ENCODE assay signal across 1 cellular context in genomic region chr4:139555073-139555704, GRCh38.
TF ChIP-seq lines count a peak whose summit lies in the region.

No MANE protein-coding gene starts in this region.

TF ChIP-seq in K562, 482 proteins besides CTCF, POLR2A, EP300 and RAD21 (continued from another document and continues in another):
- peak; percentile 45; the same call in 1 of the 2 replicates for TF ChIP-seq PKNOX1 (IDR thresholded peaks at IDR 0.05)
- peak; percentile 22 for TF ChIP-seq HMGN3 (IDR thresholded peaks at IDR 0.05; ENCODE audit: borderline replicate concordance, extremely low read depth, insufficient read length, low read depth, low read length)
- 0 out of 2 replicates have a peak, but pooled peaks have one; percentile 46 for TF ChIP-seq GTF2E2 (tag; IDR thresholded peaks at IDR 0.05)
- TF ChIP-seq MNT (conservative IDR thresholded peaks at IDR 0.05) = peak in 1 of 2 experiments; percentile 55; a peak in 2 of 4 replicates
- no peak for TF ChIP-seq C11orf30 (IDR thresholded peaks at IDR 0.05; ENCODE audit: low read depth)
- TF ChIP-seq ZBTB7A (IDR thresholded peaks at IDR 0.05; ENCODE audit: borderline replicate concordance, control insufficient read depth, low read depth, low read length) = 0 out of 2 replicates have a peak, but pooled peaks have one; percentile 17
- TF ChIP-seq, protein P1, sequence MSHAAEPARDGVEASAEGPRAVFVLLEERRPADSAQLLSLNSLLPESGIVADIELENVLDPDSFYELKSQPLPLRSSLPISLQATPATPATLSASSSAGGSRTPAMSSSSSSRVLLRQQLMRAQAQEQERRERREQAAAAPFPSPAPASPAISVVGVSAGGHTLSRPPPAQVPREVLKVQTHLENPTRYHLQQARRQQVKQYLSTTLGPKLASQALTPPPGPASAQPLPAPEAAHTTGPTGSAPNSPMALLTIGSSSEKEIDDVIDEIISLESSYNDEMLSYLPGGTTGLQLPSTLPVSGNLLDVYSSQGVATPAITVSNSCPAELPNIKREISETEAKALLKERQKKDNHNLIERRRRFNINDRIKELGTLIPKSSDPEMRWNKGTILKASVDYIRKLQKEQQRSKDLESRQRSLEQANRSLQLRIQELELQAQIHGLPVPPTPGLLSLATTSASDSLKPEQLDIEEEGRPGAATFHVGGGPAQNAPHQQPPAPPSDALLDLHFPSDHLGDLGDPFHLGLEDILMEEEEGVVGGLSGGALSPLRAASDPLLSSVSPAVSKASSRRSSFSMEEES (CRISPR knock-in tag; IDR thresholded peaks at IDR 0.05) = no peak
- no peak for TF ChIP-seq ZNF239 (CRISPR knock-in tag; IDR thresholded peaks at IDR 0.05)
- TF ChIP-seq MAFK (IDR thresholded peaks at IDR 0.05; ENCODE audit: low read length) = no peak
- TF ChIP-seq TAL1 (IDR thresholded peaks at IDR 0.05) = no peak
- no peak for TF ChIP-seq HNRNPLL (IDR thresholded peaks at IDR 0.05; ENCODE audit: low read depth, low read length, poor library complexity, severe bottlenecking)
- TF ChIP-seq, protein P2, sequence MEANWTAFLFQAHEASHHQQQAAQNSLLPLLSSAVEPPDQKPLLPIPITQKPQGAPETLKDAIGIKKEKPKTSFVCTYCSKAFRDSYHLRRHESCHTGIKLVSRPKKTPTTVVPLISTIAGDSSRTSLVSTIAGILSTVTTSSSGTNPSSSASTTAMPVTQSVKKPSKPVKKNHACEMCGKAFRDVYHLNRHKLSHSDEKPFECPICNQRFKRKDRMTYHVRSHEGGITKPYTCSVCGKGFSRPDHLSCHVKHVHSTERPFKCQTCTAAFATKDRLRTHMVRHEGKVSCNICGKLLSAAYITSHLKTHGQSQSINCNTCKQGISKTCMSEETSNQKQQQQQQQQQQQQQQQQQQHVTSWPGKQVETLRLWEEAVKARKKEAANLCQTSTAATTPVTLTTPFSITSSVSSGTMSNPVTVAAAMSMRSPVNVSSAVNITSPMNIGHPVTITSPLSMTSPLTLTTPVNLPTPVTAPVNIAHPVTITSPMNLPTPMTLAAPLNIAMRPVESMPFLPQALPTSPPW (CRISPR knock-in tag; IDR thresholded peaks at IDR 0.05) = peak; percentile 52
- 0 out of 2 replicates have a peak, but pooled peaks have one; percentile 75 for TF ChIP-seq ZNF124 (CRISPR knock-in tag; IDR thresholded peaks at IDR 0.05)
- 0 out of 2 replicates have a peak, but pooled peaks have one; percentile 19 for TF ChIP-seq ZNF24 (IDR thresholded peaks at IDR 0.05)
- TF ChIP-seq, protein P3, sequence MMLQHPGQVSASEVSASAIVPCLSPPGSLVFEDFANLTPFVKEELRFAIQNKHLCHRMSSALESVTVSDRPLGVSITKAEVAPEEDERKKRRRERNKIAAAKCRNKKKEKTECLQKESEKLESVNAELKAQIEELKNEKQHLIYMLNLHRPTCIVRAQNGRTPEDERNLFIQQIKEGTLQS (IDR thresholded peaks at IDR 0.05) = peak; percentile 66
- TF ChIP-seq, protein P3 (CRISPR knock-in tag; conservative IDR thresholded peaks at IDR 0.05) = no peak
- peak in 1 of 2 experiments; percentile 82; a peak in 2 of 4 replicates for TF ChIP-seq RCOR1 (IDR thresholded peaks at IDR 0.05; ENCODE audit: borderline replicate concordance in 1 of 2, low read depth in 2 of 2, low read length in 2 of 2)
- TF ChIP-seq ETV6 (IDR thresholded peaks at IDR 0.05; ENCODE audit: borderline replicate concordance in 1 of 2, low read depth in 2 of 2, low read length in 1 of 2) = no peak
- TF ChIP-seq ETV6 (CRISPR knock-in tag; IDR thresholded peaks at IDR 0.05; ENCODE audit: borderline replicate concordance) = no peak; the same call in 1 of the 2 replicates
- peak; percentile 37; the same call in 1 of the 2 replicates for TF ChIP-seq USF1 (CRISPR knock-in tag; IDR thresholded peaks at IDR 0.05)
- peak; percentile 43; the same call in 1 of the 2 replicates for TF ChIP-seq SMAD4 (CRISPR knock-in tag; conservative IDR thresholded peaks at IDR 0.05)
- TF ChIP-seq CTBP1 (IDR thresholded peaks at IDR 0.05; ENCODE audit: borderline replicate concordance) = peak; percentile 44; the same call in 1 of the 2 replicates
- TF ChIP-seq NRF1 (conservative IDR thresholded peaks at IDR 0.05 in 1 of 2, IDR thresholded peaks at IDR 0.05 in 1 of 2) = peak; percentile 54 to 62
- 0 out of 2 replicates have a peak, but pooled peaks have one; percentile 44 for TF ChIP-seq HES1 (IDR thresholded peaks at IDR 0.05; ENCODE audit: low read depth)
- TF ChIP-seq JUND (IDR thresholded peaks at IDR 0.05; ENCODE audit: borderline replicate concordance, low read depth, low read length) = peak; percentile 64
- TF ChIP-seq JUND (tag; IDR thresholded peaks at IDR 0.05; ENCODE audit: borderline replicate concordance, low read depth, low read length) = peak; percentile 46; the same call in 1 of the 3 replicates
- TF ChIP-seq, protein P4, sequence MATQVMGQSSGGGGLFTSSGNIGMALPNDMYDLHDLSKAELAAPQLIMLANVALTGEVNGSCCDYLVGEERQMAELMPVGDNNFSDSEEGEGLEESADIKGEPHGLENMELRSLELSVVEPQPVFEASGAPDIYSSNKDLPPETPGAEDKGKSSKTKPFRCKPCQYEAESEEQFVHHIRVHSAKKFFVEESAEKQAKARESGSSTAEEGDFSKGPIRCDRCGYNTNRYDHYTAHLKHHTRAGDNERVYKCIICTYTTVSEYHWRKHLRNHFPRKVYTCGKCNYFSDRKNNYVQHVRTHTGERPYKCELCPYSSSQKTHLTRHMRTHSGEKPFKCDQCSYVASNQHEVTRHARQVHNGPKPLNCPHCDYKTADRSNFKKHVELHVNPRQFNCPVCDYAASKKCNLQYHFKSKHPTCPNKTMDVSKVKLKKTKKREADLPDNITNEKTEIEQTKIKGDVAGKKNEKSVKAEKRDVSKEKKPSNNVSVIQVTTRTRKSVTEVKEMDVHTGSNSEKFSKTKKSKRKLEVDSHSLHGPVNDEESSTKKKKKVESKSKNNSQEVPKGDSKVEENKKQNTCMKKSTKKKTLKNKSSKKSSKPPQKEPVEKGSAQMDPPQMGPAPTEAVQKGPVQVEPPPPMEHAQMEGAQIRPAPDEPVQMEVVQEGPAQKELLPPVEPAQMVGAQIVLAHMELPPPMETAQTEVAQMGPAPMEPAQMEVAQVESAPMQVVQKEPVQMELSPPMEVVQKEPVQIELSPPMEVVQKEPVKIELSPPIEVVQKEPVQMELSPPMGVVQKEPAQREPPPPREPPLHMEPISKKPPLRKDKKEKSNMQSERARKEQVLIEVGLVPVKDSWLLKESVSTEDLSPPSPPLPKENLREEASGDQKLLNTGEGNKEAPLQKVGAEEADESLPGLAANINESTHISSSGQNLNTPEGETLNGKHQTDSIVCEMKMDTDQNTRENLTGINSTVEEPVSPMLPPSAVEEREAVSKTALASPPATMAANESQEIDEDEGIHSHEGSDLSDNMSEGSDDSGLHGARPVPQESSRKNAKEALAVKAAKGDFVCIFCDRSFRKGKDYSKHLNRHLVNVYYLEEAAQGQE (CRISPR knock-in tag; IDR thresholded peaks at IDR 0.05; ENCODE audit: low read depth) = no peak
- peak; percentile 46 for TF ChIP-seq POLR2G (IDR thresholded peaks at IDR 0.05; ENCODE audit: low read depth, low read length)
- peak in 1 of 2 experiments; percentile 51; a peak in 1 of 4 replicates for TF ChIP-seq HDAC1 (IDR thresholded peaks at IDR 0.05)
- TF ChIP-seq FIP1L1 (IDR thresholded peaks at IDR 0.05; ENCODE audit: low read depth, low read length, poor library complexity, severe bottlenecking) = peak; percentile 21
- peak; percentile 56 to 83 for TF ChIP-seq E2F6 (IDR thresholded peaks at IDR 0.05; ENCODE audit: borderline replicate concordance in 1 of 2, extremely low read depth in 1 of 2, insufficient read depth in 1 of 2, insufficient read length in 1 of 2, low read depth in 1 of 2, low read length in 1 of 2, poor library complexity in 1 of 2, severe bottlenecking in 1 of 2)
- peak; percentile 70; the same call in 1 of the 2 replicates for TF ChIP-seq ZNF511 (CRISPR knock-in tag; IDR thresholded peaks at IDR 0.05)
- TF ChIP-seq TSC22D4 (tag; IDR thresholded peaks at IDR 0.05) = no peak
- peak; percentile 23; the same call in 1 of the 2 replicates for TF ChIP-seq TEAD4 (IDR thresholded peaks at IDR 0.05; ENCODE audit: low read length)
- TF ChIP-seq TEAD4 (CRISPR knock-in tag; IDR thresholded peaks at IDR 0.05; ENCODE audit: borderline replicate concordance) = no peak
- peak; percentile 71 for TF ChIP-seq ATF7 (IDR thresholded peaks at IDR 0.05)
- no peak for TF ChIP-seq HCFC1 (IDR thresholded peaks at IDR 0.05; ENCODE audit: low read depth, low read length)
- no peak for TF ChIP-seq ZNF280A (IDR thresholded peaks at IDR 0.05; ENCODE audit: low read depth, partially characterized antibody)
- TF ChIP-seq FOXA3 (CRISPR knock-in tag; conservative IDR thresholded peaks at IDR 0.05 in 1 of 2, IDR thresholded peaks at IDR 0.05 in 1 of 2) = no peak
- TF ChIP-seq TEAD1 (CRISPR knock-in tag; IDR thresholded peaks at IDR 0.05) = peak in 1 of 2 experiments; percentile 72; a peak in 1 of 4 replicates
- TF ChIP-seq KDM1A (IDR thresholded peaks at IDR 0.05) = peak; percentile 59 to 86; a peak in 3 of 4 replicates
- TF ChIP-seq NCOA2 (IDR thresholded peaks at IDR 0.05; ENCODE audit: partially characterized antibody in 2 of 2) = no peak
- TF ChIP-seq ARHGAP35 (IDR thresholded peaks at IDR 0.05; ENCODE audit: partially characterized antibody) = peak; percentile 35
- no peak for TF ChIP-seq GATAD2A (IDR thresholded peaks at IDR 0.05)
- TF ChIP-seq KAT7 (CRISPR knock-in tag; IDR thresholded peaks at IDR 0.05; ENCODE audit: borderline replicate concordance) = no peak
- peak; percentile 72 for TF ChIP-seq ZFX (CRISPR knock-in tag; IDR thresholded peaks at IDR 0.05)
- TF ChIP-seq FOXP1 (CRISPR knock-in tag; IDR thresholded peaks at IDR 0.05) = peak; percentile 75
- no peak for TF ChIP-seq MBD2 (IDR thresholded peaks at IDR 0.05; ENCODE audit: borderline replicate concordance, low read depth)
- no peak for TF ChIP-seq ZNF184 (CRISPR knock-in tag; IDR thresholded peaks at IDR 0.05)
